ENCODE assay signal across 1 cellular context in the genomic region with DNA sequence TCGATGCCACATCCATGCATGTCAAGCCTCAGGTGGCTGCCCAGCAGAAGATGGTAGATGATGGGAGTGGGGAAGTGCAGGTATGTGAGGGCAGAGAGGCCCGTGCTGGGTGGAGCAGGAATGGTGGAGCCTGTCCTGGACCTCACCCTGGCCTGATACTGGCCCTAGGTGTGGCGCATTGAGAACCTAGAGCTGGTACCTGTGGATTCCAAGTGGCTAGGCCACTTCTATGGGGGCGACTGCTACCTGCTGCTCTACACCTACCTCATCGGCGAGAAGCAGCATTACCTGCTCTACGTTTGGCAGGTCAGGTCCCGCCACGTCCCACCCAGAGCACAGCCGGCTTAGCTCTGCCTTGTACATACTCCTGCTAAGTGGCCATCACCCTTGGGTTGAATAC.
A peak's percentile ranks its signal among the peaks of the same experiment; 100 is the strongest.
TF ChIP-seq lines count a peak whose summit lies in the region.

No MANE protein-coding gene starts in this region.

TF ChIP-seq in HepG2, 621 proteins besides CTCF, POLR2A, EP300 and RAD21:
- TF ChIP-seq PHF20 (CRISPR knock-in tag; IDR thresholded peaks at IDR 0.05): no peak
- no peak for TF ChIP-seq ADNP (CRISPR knock-in tag; IDR thresholded peaks at IDR 0.05)
- TF ChIP-seq MED1 (CRISPR knock-in tag; IDR thresholded peaks at IDR 0.05): no peak
- TF ChIP-seq, protein P1, sequence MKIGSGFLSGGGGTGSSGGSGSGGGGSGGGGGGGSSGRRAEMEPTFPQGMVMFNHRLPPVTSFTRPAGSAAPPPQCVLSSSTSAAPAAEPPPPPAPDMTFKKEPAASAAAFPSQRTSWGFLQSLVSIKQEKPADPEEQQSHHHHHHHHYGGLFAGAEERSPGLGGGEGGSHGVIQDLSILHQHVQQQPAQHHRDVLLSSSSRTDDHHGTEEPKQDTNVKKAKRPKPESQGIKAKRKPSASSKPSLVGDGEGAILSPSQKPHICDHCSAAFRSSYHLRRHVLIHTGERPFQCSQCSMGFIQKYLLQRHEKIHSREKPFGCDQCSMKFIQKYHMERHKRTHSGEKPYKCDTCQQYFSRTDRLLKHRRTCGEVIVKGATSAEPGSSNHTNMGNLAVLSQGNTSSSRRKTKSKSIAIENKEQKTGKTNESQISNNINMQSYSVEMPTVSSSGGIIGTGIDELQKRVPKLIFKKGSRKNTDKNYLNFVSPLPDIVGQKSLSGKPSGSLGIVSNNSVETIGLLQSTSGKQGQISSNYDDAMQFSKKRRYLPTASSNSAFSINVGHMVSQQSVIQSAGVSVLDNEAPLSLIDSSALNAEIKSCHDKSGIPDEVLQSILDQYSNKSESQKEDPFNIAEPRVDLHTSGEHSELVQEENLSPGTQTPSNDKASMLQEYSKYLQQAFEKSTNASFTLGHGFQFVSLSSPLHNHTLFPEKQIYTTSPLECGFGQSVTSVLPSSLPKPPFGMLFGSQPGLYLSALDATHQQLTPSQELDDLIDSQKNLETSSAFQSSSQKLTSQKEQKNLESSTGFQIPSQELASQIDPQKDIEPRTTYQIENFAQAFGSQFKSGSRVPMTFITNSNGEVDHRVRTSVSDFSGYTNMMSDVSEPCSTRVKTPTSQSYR (CRISPR knock-in tag; IDR thresholded peaks at IDR 0.05; ENCODE audit: borderline replicate concordance): no peak
- no peak for TF ChIP-seq ZNF761 (CRISPR knock-in tag; conservative IDR thresholded peaks at IDR 0.05)
- no peak for TF ChIP-seq ZFP1 (CRISPR knock-in tag; IDR thresholded peaks at IDR 0.05)
- no peak for TF ChIP-seq ZNF724P (CRISPR knock-in tag; IDR thresholded peaks at IDR 0.05; ENCODE audit: borderline replicate concordance)
- TF ChIP-seq, protein P2, sequence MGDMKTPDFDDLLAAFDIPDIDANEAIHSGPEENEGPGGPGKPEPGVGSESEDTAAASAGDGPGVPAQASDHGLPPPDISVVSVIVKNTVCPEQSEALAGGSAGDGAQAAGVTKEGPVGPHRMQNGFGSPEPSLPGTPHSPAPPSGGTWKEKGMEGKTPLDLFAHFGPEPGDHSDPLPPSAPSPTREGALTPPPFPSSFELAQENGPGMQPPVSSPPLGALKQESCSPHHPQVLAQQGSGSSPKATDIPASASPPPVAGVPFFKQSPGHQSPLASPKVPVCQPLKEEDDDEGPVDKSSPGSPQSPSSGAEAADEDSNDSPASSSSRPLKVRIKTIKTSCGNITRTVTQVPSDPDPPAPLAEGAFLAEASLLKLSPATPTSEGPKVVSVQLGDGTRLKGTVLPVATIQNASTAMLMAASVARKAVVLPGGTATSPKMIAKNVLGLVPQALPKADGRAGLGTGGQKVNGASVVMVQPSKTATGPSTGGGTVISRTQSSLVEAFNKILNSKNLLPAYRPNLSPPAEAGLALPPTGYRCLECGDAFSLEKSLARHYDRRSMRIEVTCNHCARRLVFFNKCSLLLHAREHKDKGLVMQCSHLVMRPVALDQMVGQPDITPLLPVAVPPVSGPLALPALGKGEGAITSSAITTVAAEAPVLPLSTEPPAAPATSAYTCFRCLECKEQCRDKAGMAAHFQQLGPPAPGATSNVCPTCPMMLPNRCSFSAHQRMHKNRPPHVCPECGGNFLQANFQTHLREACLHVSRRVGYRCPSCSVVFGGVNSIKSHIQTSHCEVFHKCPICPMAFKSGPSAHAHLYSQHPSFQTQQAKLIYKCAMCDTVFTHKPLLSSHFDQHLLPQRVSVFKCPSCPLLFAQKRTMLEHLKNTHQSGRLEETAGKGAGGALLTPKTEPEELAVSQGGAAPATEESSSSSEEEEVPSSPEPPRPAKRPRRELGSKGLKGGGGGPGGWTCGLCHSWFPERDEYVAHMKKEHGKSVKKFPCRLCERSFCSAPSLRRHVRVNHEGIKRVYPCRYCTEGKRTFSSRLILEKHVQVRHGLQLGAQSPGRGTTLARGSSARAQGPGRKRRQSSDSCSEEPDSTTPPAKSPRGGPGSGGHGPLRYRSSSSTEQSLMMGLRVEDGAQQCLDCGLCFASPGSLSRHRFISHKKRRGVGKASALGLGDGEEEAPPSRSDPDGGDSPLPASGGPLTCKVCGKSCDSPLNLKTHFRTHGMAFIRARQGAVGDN (CRISPR knock-in tag; IDR thresholded peaks at IDR 0.05): 0 out of 2 replicates have a peak, but pooled peaks have one; percentile 11
- TF ChIP-seq MTA1 (CRISPR knock-in tag; IDR thresholded peaks at IDR 0.05; ENCODE audit: borderline replicate concordance): 0 out of 2 replicates have a peak, but pooled peaks have one; percentile 47
- no peak for TF ChIP-seq ZNF101 (CRISPR knock-in tag; IDR thresholded peaks at IDR 0.05; ENCODE audit: borderline replicate concordance, low read depth)
- TF ChIP-seq RBM22 (optimal IDR thresholded peaks at IDR 0.05; ENCODE audit: low read length): peak; percentile 37
